Comparison of ENCODE assay signal across 28 cellular contexts in genomic region chr10:113140612-113141011, GRCh38.
"Had no signal": no experiment of that assay in that cellular context is flagged by ENCODE, and none has a peak within 500 bp of the region (broad histone marks: within the 10 kb centered on the region; RNA-seq: fewer than 3 reads in every experiment).

No MANE protein-coding gene starts in this region.

- H3K4me2 ChIP-seq: smooth muscle cell had no signal

- H3K27me3 ChIP-seq: esophagus squamous epithelium, neutrophil, suprapubic skin, transverse colon, vagina had no signal

- H2AFZ ChIP-seq: parathyroid adenoma had no signal

- H3K9ac ChIP-seq: parathyroid adenoma had no signal

- H3K9me3 Mint-ChIP-seq: immature natural killer cell; stimulated activated naive CD8-positive, alpha-beta T cell treated with anti-CD3 and anti-CD28 coated beads, Interleukin-15, amount 100 ng/mL, for 72 hours had no signal

- H3K27me3 Mint-ChIP-seq: progenitor cell of endocrine pancreas; stimulated activated naive CD8-positive, alpha-beta T cell treated with anti-CD3 and anti-CD28 coated beads, Interleukin-15, amount 100 ng/mL, for 72 hours had no signal

- H3K4me1 Mint-ChIP-seq: immature natural killer cell had no signal

- H3K4me3 ChIP-seq: coronary artery, esophagus squamous epithelium, lower lobe of right lung, mucosa of descending colon, smooth muscle cell, suprapubic skin, transverse colon, vagina had no signal

- ATAC-seq: left ventricle myocardium superior; lower lobe of right lung; mucosa of descending colon; naive thymus-derived CD4-positive, alpha-beta T cell; stimulated activated naive CD8-positive, alpha-beta T cell treated with anti-CD3 and anti-CD28 coated beads, Interleukin-15, amount 100 ng/mL, for 72 hours had no signal

- H3K9me3 ChIP-seq: esophagus squamous epithelium, lower lobe of right lung, mucosa of descending colon, neutrophil, suprapubic skin, transverse colon, vagina had no signal

- H3K27ac ChIP-seq: coronary artery, esophagus squamous epithelium, lower lobe of right lung, neutrophil, parathyroid adenoma, suprapubic skin, vagina had no signal

- DNase-seq: dermis blood vessel endothelial cell; effector memory CD4-positive, alpha-beta T cell; erythroblast; esophagus squamous epithelium; foreskin melanocyte; glutamatergic neuron; hypothalamus; immature natural killer cell; left ventricle myocardium superior; lower lobe of right lung; mucosa of descending colon; naive thymus-derived CD4-positive, alpha-beta T cell; stimulated activated CD4-positive, alpha-beta T cell treated with anti-CD3 and anti-CD28 coated beads, Interleukin-12 subunit alpha, Interleukin-12 subunit beta, amount 100 ng/mL, for 4 hours; stimulated activated CD4-positive, alpha-beta T cell treated with anti-CD3 and anti-CD28 coated beads, Interleukin-1b, Interleukin-23, amount 100 ng/mL, for 48 hours; stimulated activated CD4-positive, alpha-beta T cell treated with anti-CD3 and anti-CD28 coated beads, Interleukin-4, amount 100 ng/mL, for 1 hour; stimulated activated CD8-positive, alpha-beta memory T cell treated with anti-CD3 and anti-CD28 coated beads, Interleukin-4, amount 100 ng/mL, for 48 hours; stimulated activated naive CD4-positive, alpha-beta T cell; stimulated activated naive CD8-positive, alpha-beta T cell treated with anti-CD3 and anti-CD28 coated beads, Interleukin-15, amount 100 ng/mL, for 72 hours; transverse colon had no signal

- FAIRE-seq: endometrium, keratinocyte had no signal

- H3K27ac Mint-ChIP-seq: immature natural killer cell; naive thymus-derived CD4-positive, alpha-beta T cell; progenitor cell of endocrine pancreas; stimulated activated naive CD8-positive, alpha-beta T cell treated with anti-CD3 and anti-CD28 coated beads, Interleukin-15, amount 100 ng/mL, for 72 hours had no signal

- H3K4me3 Mint-ChIP-seq: immature natural killer cell; naive thymus-derived CD4-positive, alpha-beta T cell; stimulated activated naive CD8-positive, alpha-beta T cell treated with anti-CD3 and anti-CD28 coated beads, Interleukin-15, amount 100 ng/mL, for 72 hours had no signal

- H3K4me1 ChIP-seq: esophagus squamous epithelium, parathyroid adenoma, vagina had no signal
